ENCODE assay signal across 13 cellular contexts in genomic region chrX:71664202-71664601, GRCh38. TPM values are rescaled to one million over a fixed set of nuclear protein-coding genes. Genes with fewer than 3 reads are reported as not detected.
DNase-seq lines count a peak whose midpoint lies in the region; ATAC-seq and TF ChIP-seq lines count a peak whose summit lies in the region.
"Not testable (repeated sequence)": the region's sequence is repeated elsewhere in the genome, so short reads cannot be mapped to it uniquely, and the experiment has no call there.
"Had no signal": no experiment of that assay in that cellular context is flagged by ENCODE, and none has a peak within 500 bp of the region (broad histone marks: within the 10 kb centered on the region; RNA-seq: fewer than 3 reads in every experiment).

No MANE protein-coding gene starts in this region.

- not testable (repeated sequence) for H3K4ac ChIP-seq in neuronal stem cell (ENCODE audit: low read length)

- POLR2A ChIA-PET in BJ (lab: Charles Lee): not testable (repeated sequence)

- not testable (repeated sequence) for H3K4me1 ChIP-seq in neuronal stem cell (ENCODE audit: control insufficient read depth in 2 of 2, insufficient read depth in 1 of 2, low read depth in 1 of 2, low read length in 2 of 2)

- not testable (repeated sequence) for H3K18ac ChIP-seq in neuronal stem cell (ENCODE audit: low read length)

- 0 out of 2 replicates have a peak, but pooled peaks have one; percentile 7 for TF ChIP-seq CTCF in BJ (IDR thresholded peaks at IDR 0.05; ENCODE audit: insufficient read depth, low read depth, low read length)
- peak; percentile 48 for TF ChIP-seq CTCF in GM12874 (IDR thresholded peaks at IDR 0.05; ENCODE audit: insufficient read depth, low read depth, low read length)
- TF ChIP-seq CTCF in fibroblast of the aortic adventitia (IDR thresholded peaks at IDR 0.05; ENCODE audit: insufficient read depth, low read length): peak; percentile 24

- H3K36me3 ChIP-seq in BJ (ENCODE audit: control insufficient read depth, insufficient read depth, low read length); neuronal stem cell (replicated peaks in 1 of 2; ENCODE audit: control insufficient read depth in 2 of 2, insufficient read depth in 2 of 2, low read length in 2 of 2): not testable (repeated sequence)

- not testable (repeated sequence) for H2AFZ ChIP-seq in neuronal stem cell (ENCODE audit: low read length)

- H2BK5ac ChIP-seq in neuronal stem cell (ENCODE audit: low read length): not testable (repeated sequence)

- H4K8ac ChIP-seq in neuronal stem cell (ENCODE audit: low read depth, low read length): not testable (repeated sequence)

- CTCF ChIA-PET in BJ (lab: Yijun Ruan, JAX): not testable (repeated sequence)

- not testable (repeated sequence) for H3K9ac ChIP-seq in neuronal stem cell (ENCODE audit: low read depth, low read length, poor library complexity)

- H3K4me2 ChIP-seq in neuronal stem cell (ENCODE audit: insufficient read depth, low read length, poor library complexity, severe bottlenecking): not testable (repeated sequence)

- H3K23ac ChIP-seq in neuronal stem cell (ENCODE audit: low read depth, low read length, poor library complexity): not testable (repeated sequence)

- not testable (repeated sequence) for DNase-seq in BJ (ENCODE audit: low read depth); fibroblast of the aortic adventitia (ENCODE audit: low read depth)
- DNase-seq in NCI-H2081 (lab: John Stamatoyannopoulos, UW): peak; percentile 3 to 10
- DNase-seq in RPMI7951 (ENCODE audit: low read depth): peak; percentile 23
- peak; percentile 57 for DNase-seq in activated CD8-positive, alpha-beta memory T cell treated with anti-CD3 and anti-CD28 coated beads for 24 hours
- peak; percentile 1 for DNase-seq in neuronal stem cell (ENCODE audit: low spot score)

- not testable (repeated sequence) for H3K14ac ChIP-seq in neuronal stem cell (ENCODE audit: low read length)

- H3K27ac ChIP-seq in neuronal stem cell (replicated peaks; ENCODE audit: low read length): not testable (repeated sequence)

- H3K9me3 ChIP-seq in neuronal stem cell (replicated peaks in 1 of 2; ENCODE audit: control insufficient read depth in 2 of 2, insufficient read depth in 1 of 2, low read depth in 1 of 2, low read length in 2 of 2): not testable (repeated sequence)

- H2BK15ac ChIP-seq in neuronal stem cell (ENCODE audit: low read length): not testable (repeated sequence)

- WGBS in neuronal stem cell (ENCODE audit: extremely low coverage in 2 of 2, insufficient read length in 2 of 2, insufficient replicate concordance in 1 of 2), 2 donors: no CpG with 5 or more reads among the region's 8 CpGs

- not testable (repeated sequence) for H3K4me3 ChIP-seq in BJ (ENCODE audit: low read depth, low read length); fibroblast of the aortic adventitia (ENCODE audit: low read depth, low read length); neuronal stem cell (ENCODE audit: low read length in 2 of 2)

- H3K27me3 ChIP-seq in BJ (ENCODE audit: control insufficient read depth, insufficient read depth, low read length); neuronal stem cell (ENCODE audit: control insufficient read depth in 3 of 3, insufficient read depth in 3 of 3, low read depth in 1 of 3, low read length in 3 of 3): not testable (repeated sequence)

- ATAC-seq in HG03442 (IDR thresholded peaks at IDR 0.05; ENCODE audit: unreplicated experiment): peak; percentile 39

- H4K91ac ChIP-seq in neuronal stem cell (ENCODE audit: low read depth, low read length, poor library complexity): not testable (repeated sequence)

- H2BK12ac ChIP-seq in neuronal stem cell (ENCODE audit: low read length): not testable (repeated sequence)

- H2BK120ac ChIP-seq in neuronal stem cell (ENCODE audit: low read depth, low read length): not testable (repeated sequence)

- H2AK5ac ChIP-seq in neuronal stem cell (ENCODE audit: low read depth, low read length): not testable (repeated sequence)

- H3K79me1 ChIP-seq in neuronal stem cell (ENCODE audit: low read depth, low read length): not testable (repeated sequence)

RNA-seq across cellular contexts. Expression of gene CXCR3, which starts 45.9 kb away (rescaled TPM):
- polyA plus RNA-seq in BJ (2011; rRNA removed): not detected in 2 replicates
- polyA minus RNA-seq in BJ (2011; rRNA and poly(A)+ RNA removed): not detected in 2 replicates
- not detected in 2 replicates for total RNA-seq in RPMI7951 (2014; rRNA removed; shearing (Covaris generic))
- not detected in 2 replicates for total RNA-seq in fibroblast of the aortic adventitia (ENCODE audit: low replicate concordance)
- not detected for polyA plus RNA-seq in neuronal stem cell (2013, experiment 1 of 2)
- polyA plus RNA-seq in neuronal stem cell (2013, experiment 2 of 2): not detected

RNA-seq across cellular contexts. Expression of gene CXorf49, which starts 53.9 kb away (rescaled TPM):
- not detected in 2 replicates for polyA plus RNA-seq in BJ (2011; rRNA removed)
- not detected in 2 replicates for polyA minus RNA-seq in BJ (2011; rRNA and poly(A)+ RNA removed)
- not detected in 2 replicates for total RNA-seq in RPMI7951 (2014; rRNA removed; shearing (Covaris generic))
- not detected in 2 replicates for total RNA-seq in fibroblast of the aortic adventitia (ENCODE audit: low replicate concordance)
- not detected for polyA plus RNA-seq in neuronal stem cell (2013, experiment 1 of 2)
- not detected for polyA plus RNA-seq in neuronal stem cell (2013, experiment 2 of 2)
- total RNA-seq: activated CD8-positive, alpha-beta memory T cell treated with anti-CD3 and anti-CD28 coated beads for 36 hours; activated naive CD4-positive, alpha-beta T cell treated with anti-CD3 and anti-CD28 coated beads, Interleukin-2, amount 50 U/mL, for 72 hours; mesenteric fat pad; psoas muscle; suprapubic skin had no signal
- polyA plus RNA-seq: psoas muscle had no signal
